ENCODE assay signal across 8 cellular contexts in the genomic region with DNA sequence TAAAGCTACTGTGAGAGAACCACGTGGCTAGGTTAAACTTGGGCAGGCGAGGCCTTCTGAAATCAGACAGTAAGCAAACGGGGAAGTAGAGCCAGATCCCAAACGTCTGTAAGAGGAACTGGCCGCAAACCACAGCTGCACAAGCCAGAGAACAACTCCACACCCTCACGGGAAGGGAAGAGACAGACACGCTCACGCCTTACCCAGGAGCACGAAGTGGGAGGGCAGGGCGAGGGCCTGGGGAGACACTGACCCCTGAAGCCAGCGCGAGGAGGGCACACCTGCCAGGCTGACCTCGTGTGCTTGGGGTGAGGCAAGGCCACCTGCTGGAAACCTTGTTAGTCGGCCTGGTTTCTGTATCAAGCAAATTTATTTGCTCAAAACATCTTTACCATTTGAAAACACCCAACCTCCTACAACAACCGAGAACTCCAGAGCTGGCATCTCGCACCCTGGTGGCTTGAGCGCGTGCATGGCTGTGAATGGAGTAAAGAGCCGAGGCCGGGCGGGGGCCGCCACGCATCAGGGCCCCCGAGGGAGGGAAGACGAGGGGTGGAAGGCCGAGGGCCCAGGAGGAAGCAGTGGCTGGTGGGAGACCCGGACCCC. TPM values are rescaled to one million over a fixed set of nuclear protein-coding genes. Genes with fewer than 3 reads are reported as not detected.
A peak's percentile ranks its signal among the peaks of the same experiment; 100 is the strongest.
DNase-seq lines count a peak whose midpoint lies in the region; ATAC-seq and TF ChIP-seq lines count a peak whose summit lies in the region.

No MANE protein-coding gene starts in this region.

- no peak overlapping the region for H3K4me3 ChIP-seq in CD8-positive, alpha-beta T cell (ENCODE audit: low read depth, low read length)
- H3K4me3 ChIP-seq in NB4 (ENCODE audit: low read depth, low read length) (no peak overlapping the region), mucosa of rectum (ENCODE audit: low read length in 2 of 2) (no peak overlapping the region)

- no peaks in the 10 kb centered on the region for H3K9me3 ChIP-seq in CD8-positive, alpha-beta T cell (ENCODE audit: low read length)
- no peaks in the 10 kb centered on the region for H3K9me3 ChIP-seq in mucosa of rectum (ENCODE audit: control insufficient read depth in 2 of 2, low read length in 2 of 2)

- H3K9ac ChIP-seq in mucosa of rectum (ENCODE audit: low read depth in 1 of 2, low read length in 2 of 2) = no peak overlapping the region

- peak; percentile 21 for ATAC-seq in CD8-positive, alpha-beta T cell

- no peak for TF ChIP-seq CTCF in CD8-positive, alpha-beta T cell (IDR thresholded peaks at IDR 0.05)
- TF ChIP-seq CTCF in NB4 (IDR thresholded peaks at IDR 0.05; ENCODE audit: low read depth, low read length) = no peak

- CTCF ChIA-PET in CD8-positive, alpha-beta T cell (lab: Charles Lee) = interaction anchor here (0.6 to 16.2 kb wide), 9 partner anchors 10 to 176 kb away, joined by 3 to 148 read pairs (median 5); a partner anchor contains a TSS

- intact Hi-C loops in CD8-positive, alpha-beta T cell (cut with DNase I, micrococcal nuclease) = loop anchor here (1.0 to 10.0 kb wide), 3 partner anchors 23 to 167 kb away; a partner anchor contains a TSS

- POLR2A ChIA-PET in CD8-positive, alpha-beta T cell (lab: Charles Lee) = interaction anchor here (0.6 to 28.4 kb wide), 19 partner anchors 8 to 195 kb away, joined by 3 to 1023 read pairs (median 5); a partner anchor contains a TSS

- H3K27ac ChIP-seq in CD8-positive, alpha-beta T cell (ENCODE audit: low read depth, low read length) = peak overlapping the region; percentile 29
- H3K27ac ChIP-seq in adipose tissue (ENCODE audit: low read depth, low read length) (peak overlapping the region; percentile 52), mucosa of rectum (ENCODE audit: low read depth in 2 of 2, low read length in 2 of 2) (peak overlapping the region; percentile 37 to 68)

- WGBS in adipose tissue, 3 donors = 35 to 72% (median 39%) methylated on average over 27 of the region's 27 CpGs

- H3K4me1 Mint-ChIP-seq in CD8-positive, alpha-beta T cell (ENCODE audit: low read depth) = peaks cover 44% of the 10 kb centered on the region

- no peak for TF ChIP-seq POLR2A in NB4 (IDR thresholded peaks at IDR 0.05; ENCODE audit: extremely low read depth, insufficient read length)

- peak in 3 of 7 experiments; percentile 61 to 82 (median 67) for DNase-seq in CD8-positive, alpha-beta T cell
- DNase-seq in NB4 (ENCODE audit: low read depth) (peak; percentile 90), DMS79 treated with DMSO at 0.1 percent for 48 hours (lab: John Stamatoyannopoulos, UW) (no peak), NCI-H1105 (lab: John Stamatoyannopoulos, UW) (no peak), NK-92 (lab: John Stamatoyannopoulos, UW; ENCODE audit: unreplicated experiment) (no peak)
- DNase-seq in activated CD8-positive, alpha-beta memory T cell treated with anti-CD3 and anti-CD28 coated beads for 24 hours = no peak

- H3K4me3 Mint-ChIP-seq in CD8-positive, alpha-beta T cell = peak overlapping the region; percentile 64

- H3K36me3 Mint-ChIP-seq in CD8-positive, alpha-beta T cell = peaks cover 50% of the 10 kb centered on the region

- H3K27ac Mint-ChIP-seq in CD8-positive, alpha-beta T cell = peak overlapping the region; percentile 95

- peaks cover 90% of the 10 kb centered on the region for H3K4me1 ChIP-seq in CD8-positive, alpha-beta T cell (ENCODE audit: insufficient read depth, low read length)
- peaks cover 13 to 17% of the 10 kb centered on the region in 2 donors for H3K4me1 ChIP-seq in mucosa of rectum (ENCODE audit: control insufficient read depth in 2 of 2, insufficient read depth in 2 of 2, low read length in 2 of 2)

- peaks cover 54% of the 10 kb centered on the region for H3K36me3 ChIP-seq in CD8-positive, alpha-beta T cell (ENCODE audit: insufficient read depth, low read length)
- peaks cover 29 to 42% of the 10 kb centered on the region in 2 donors for H3K36me3 ChIP-seq in mucosa of rectum (ENCODE audit: control insufficient read depth in 2 of 2, insufficient read depth in 2 of 2, low read length in 2 of 2)

- no peaks in the 10 kb centered on the region for H3K27me3 ChIP-seq in CD8-positive, alpha-beta T cell (ENCODE audit: insufficient read depth, low read length)
- H3K27me3 ChIP-seq in mucosa of rectum (ENCODE audit: control insufficient read depth in 2 of 2, insufficient read depth in 2 of 2, low read length in 2 of 2) = peaks cover 0 to 2% of the 10 kb centered on the region in 2 donors

- no peaks in the 10 kb centered on the region for H3K9me3 Mint-ChIP-seq in CD8-positive, alpha-beta T cell

- H3K27me3 Mint-ChIP-seq in CD8-positive, alpha-beta T cell (ENCODE audit: low read depth) = no peaks in the 10 kb centered on the region

RNA-seq across cellular contexts. Expression of a gene that starts 7.3 kb away (rescaled TPM):
- total RNA-seq in CD8-positive, alpha-beta T cell = 10 to 100 TPM; 75.3 to 76.2 TPM
- 100 to 1,000 TPM in 2 of 3 donors, 10 to 100 TPM in 1; 86.3 to 393 (median 226) TPM for polyA plus RNA-seq in adipose tissue

RNA-seq across cellular contexts. Expression of a gene that starts 15.9 kb away (rescaled TPM):
- total RNA-seq in CD8-positive, alpha-beta T cell = 100 to 1,000 TPM; 172 to 174 TPM
- polyA plus RNA-seq in adipose tissue = 1,000 to 10,000 TPM in 2 of 3 donors, 100 to 1,000 TPM in 1; 205 to 2,242 (median 1,517) TPM

RNA-seq across cellular contexts. Expression of a gene that starts 20.9 kb away (rescaled TPM):
- 100 to 1,000 TPM; 901 to 938 TPM for total RNA-seq in CD8-positive, alpha-beta T cell
- polyA plus RNA-seq in adipose tissue = 10 to 100 TPM; 10.1 to 22.3 (median 14.7) TPM

RNA-seq across cellular contexts. Expression of a gene that starts 48.0 kb away (rescaled TPM):
- 10 to 100 TPM; 93.3 to 98.0 TPM for total RNA-seq in CD8-positive, alpha-beta T cell
- 10 to 100 TPM in 2 of 3 donors, 1 to 10 TPM in 1; 9.6 to 26.2 (median 14.7) TPM for polyA plus RNA-seq in adipose tissue
